ENCODE assay signal across 1 cellular context in the genomic region with DNA sequence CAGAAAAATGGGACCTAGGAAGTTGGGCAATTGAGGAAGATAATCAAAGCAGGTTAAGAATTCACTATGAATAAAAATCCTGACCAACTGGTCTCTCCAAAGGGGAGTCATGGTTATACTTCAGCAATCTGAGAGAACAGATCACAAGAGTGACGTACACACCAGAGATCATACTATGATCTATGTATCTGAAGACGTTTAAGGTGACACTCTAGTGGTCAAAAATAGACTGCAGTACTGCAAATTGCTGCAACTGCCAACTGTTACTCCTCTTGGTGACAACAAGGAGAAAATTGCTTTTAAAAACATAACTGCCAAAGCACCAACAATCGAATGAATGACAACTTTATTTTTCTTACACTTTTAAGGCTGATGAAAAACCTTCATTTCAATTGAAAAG.
TF ChIP-seq lines count a peak whose summit lies in the region.

No MANE protein-coding gene starts in this region.

TF ChIP-seq in GM23338, 12 proteins besides CTCF, POLR2A, EP300 and RAD21 (continued from another document):
- TF ChIP-seq, protein P1, sequence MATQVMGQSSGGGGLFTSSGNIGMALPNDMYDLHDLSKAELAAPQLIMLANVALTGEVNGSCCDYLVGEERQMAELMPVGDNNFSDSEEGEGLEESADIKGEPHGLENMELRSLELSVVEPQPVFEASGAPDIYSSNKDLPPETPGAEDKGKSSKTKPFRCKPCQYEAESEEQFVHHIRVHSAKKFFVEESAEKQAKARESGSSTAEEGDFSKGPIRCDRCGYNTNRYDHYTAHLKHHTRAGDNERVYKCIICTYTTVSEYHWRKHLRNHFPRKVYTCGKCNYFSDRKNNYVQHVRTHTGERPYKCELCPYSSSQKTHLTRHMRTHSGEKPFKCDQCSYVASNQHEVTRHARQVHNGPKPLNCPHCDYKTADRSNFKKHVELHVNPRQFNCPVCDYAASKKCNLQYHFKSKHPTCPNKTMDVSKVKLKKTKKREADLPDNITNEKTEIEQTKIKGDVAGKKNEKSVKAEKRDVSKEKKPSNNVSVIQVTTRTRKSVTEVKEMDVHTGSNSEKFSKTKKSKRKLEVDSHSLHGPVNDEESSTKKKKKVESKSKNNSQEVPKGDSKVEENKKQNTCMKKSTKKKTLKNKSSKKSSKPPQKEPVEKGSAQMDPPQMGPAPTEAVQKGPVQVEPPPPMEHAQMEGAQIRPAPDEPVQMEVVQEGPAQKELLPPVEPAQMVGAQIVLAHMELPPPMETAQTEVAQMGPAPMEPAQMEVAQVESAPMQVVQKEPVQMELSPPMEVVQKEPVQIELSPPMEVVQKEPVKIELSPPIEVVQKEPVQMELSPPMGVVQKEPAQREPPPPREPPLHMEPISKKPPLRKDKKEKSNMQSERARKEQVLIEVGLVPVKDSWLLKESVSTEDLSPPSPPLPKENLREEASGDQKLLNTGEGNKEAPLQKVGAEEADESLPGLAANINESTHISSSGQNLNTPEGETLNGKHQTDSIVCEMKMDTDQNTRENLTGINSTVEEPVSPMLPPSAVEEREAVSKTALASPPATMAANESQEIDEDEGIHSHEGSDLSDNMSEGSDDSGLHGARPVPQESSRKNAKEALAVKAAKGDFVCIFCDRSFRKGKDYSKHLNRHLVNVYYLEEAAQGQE (IDR thresholded peaks at IDR 0.05; ENCODE audit: unreplicated experiment) = no peak
- TF ChIP-seq STAT1 (IDR thresholded peaks at IDR 0.05; ENCODE audit: unreplicated experiment) (no peak), EZH2 (IDR thresholded peaks at IDR 0.05; ENCODE audit: low read depth, unreplicated experiment) (no peak), POLR2AphosphoS5 (IDR thresholded peaks at IDR 0.05; ENCODE audit: low read depth) (no peak), NANOG (IDR thresholded peaks at IDR 0.05; ENCODE audit: borderline replicate concordance) (no peak), CREB1 (CRISPR knock-in tag; IDR thresholded peaks at IDR 0.05; ENCODE audit: low read depth) (no peak), ZNF114 (CRISPR knock-in tag; IDR thresholded peaks at IDR 0.05) (no peak)
- TF ChIP-seq, protein P2, sequence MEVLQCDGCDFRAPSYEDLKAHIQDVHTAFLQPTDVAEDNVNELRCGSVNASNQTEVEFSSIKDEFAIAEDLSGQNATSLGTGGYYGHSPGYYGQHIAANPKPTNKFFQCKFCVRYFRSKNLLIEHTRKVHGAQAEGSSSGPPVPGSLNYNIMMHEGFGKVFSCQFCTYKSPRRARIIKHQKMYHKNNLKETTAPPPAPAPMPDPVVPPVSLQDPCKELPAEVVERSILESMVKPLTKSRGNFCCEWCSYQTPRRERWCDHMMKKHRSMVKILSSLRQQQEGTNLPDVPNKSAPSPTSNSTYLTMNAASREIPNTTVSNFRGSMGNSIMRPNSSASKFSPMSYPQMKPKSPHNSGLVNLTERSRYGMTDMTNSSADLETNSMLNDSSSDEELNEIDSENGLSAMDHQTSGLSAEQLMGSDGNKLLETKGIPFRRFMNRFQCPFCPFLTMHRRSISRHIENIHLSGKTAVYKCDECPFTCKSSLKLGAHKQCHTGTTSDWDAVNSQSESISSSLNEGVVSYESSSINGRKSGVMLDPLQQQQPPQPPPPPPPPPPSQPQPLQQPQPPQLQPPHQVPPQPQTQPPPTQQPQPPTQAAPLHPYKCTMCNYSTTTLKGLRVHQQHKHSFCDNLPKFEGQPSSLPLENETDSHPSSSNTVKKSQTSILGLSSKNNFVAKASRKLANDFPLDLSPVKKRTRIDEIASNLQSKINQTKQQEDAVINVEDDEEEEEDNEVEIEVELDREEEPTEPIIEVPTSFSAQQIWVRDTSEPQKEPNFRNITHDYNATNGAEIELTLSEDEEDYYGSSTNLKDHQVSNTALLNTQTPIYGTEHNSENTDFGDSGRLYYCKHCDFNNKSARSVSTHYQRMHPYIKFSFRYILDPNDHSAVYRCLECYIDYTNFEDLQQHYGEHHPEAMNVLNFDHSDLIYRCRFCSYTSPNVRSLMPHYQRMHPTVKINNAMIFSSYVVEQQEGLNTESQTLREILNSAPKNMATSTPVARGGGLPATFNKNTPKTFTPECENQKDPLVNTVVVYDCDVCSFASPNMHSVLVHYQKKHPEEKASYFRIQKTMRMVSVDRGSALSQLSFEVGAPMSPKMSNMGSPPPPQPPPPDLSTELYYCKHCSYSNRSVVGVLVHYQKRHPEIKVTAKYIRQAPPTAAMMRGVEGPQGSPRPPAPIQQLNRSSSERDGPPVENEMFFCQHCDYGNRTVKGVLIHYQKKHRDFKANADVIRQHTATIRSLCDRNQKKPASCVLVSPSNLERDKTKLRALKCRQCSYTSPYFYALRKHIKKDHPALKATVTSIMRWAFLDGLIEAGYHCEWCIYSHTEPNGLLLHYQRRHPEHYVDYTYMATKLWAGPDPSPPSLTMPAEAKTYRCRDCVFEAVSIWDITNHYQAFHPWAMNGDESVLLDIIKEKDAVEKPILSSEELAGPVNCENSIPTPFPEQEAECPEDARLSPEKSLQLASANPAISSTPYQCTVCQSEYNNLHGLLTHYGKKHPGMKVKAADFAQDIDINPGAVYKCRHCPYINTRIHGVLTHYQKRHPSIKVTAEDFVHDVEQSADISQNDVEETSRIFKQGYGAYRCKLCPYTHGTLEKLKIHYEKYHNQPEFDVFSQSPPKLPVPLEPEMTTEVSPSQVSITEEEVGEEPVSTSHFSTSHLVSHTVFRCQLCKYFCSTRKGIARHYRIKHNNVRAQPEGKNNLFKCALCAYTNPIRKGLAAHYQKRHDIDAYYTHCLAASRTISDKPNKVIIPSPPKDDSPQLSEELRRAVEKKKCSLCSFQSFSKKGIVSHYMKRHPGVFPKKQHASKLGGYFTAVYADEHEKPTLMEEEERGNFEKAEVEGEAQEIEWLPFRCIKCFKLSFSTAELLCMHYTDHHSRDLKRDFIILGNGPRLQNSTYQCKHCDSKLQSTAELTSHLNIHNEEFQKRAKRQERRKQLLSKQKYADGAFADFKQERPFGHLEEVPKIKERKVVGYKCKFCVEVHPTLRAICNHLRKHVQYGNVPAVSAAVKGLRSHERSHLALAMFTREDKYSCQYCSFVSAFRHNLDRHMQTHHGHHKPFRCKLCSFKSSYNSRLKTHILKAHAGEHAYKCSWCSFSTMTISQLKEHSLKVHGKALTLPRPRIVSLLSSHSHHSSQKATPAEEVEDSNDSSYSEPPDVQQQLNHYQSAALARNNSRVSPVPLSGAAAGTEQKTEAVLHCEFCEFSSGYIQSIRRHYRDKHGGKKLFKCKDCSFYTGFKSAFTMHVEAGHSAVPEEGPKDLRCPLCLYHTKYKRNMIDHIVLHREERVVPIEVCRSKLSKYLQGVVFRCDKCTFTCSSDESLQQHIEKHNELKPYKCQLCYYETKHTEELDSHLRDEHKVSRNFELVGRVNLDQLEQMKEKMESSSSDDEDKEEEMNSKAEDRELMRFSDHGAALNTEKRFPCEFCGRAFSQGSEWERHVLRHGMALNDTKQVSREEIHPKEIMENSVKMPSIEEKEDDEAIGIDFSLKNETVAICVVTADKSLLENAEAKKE (CRISPR knock-in tag; IDR thresholded peaks at IDR 0.05) = no peak
